1 cellular context compared by ENCODE assay signal in the genomic region with DNA sequence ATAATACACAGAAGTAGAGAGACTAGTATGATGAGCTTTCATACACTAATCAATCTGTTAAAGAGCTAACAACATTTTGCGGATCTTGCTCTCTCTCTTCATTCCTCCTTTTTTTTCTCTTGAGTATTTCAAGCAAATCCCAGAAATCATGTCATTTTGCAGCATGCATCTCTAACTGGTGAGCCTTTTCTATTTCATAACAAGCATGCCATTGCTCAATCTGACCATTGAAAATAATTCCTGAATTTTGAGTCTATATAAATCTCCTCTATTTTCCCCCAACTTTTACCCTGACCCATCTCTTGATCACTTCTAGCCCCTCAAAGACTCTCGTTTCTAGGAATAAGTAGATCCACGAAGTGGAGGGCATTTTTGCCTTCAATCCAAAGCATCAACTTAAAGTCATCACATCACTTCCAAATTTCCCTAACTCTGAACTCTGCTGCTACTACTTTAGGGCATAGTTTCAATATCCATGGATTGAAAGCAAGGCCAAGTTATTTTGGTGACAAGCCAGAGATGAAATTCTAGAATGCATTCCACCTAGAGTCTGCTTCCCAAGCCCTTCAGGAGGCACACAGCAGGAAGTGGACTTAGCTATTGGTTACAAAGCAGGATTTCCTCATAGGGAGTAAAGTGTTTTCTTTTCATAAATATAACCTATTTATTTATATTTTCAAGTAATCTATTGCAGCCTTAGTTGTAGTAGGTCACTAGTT.
TF ChIP-seq lines count a peak whose summit lies in the region.

No MANE protein-coding gene starts in this region.

TF ChIP-seq in SK-N-SH, 30 proteins besides CTCF, POLR2A, EP300 and RAD21 (continued from another document):
- peak; percentile 84; the same call in 1 of the 2 replicates for TF ChIP-seq NFIC (IDR thresholded peaks at IDR 0.05; ENCODE audit: borderline replicate concordance)
- TF ChIP-seq TEAD4 (IDR thresholded peaks at IDR 0.05; ENCODE audit: borderline replicate concordance, insufficient read depth), result no peak; the same call in 1 of the 2 replicates
